In genomic region chr7:47254081-47255006, GRCh38 we compare ENCODE assay signal across 8 cellular contexts.
DNase-seq lines count a peak whose midpoint lies in the region; ATAC-seq and TF ChIP-seq lines count a peak whose summit lies in the region.

No MANE protein-coding gene starts in this region.

- peak; percentile 86 for DNase-seq in AG08395 (ENCODE audit: low spot score)
- peak; percentile 42 for DNase-seq in NCI-H226
- peak; percentile 29 for DNase-seq in activated T-cell treated with anti-CD3 and anti-CD28 coated beads for 24 hours (ENCODE audit: low read depth)
- DNase-seq in esophagus squamous epithelium (lab: John Stamatoyannopoulos, UW), result no peak
- DNase-seq in stimulated activated naive CD4-positive, alpha-beta T cell treated with Interleukin-2 at 50 U/mL for 16 hours (lab: John Stamatoyannopoulos, UW), result peak; percentile 1

- H3K9ac ChIP-seq in muscle layer of colon (ENCODE audit: low read length), result peak overlapping the region; percentile 70

- intact Hi-C loops in esophagus squamous epithelium (cut with DNase I), result loop anchor here (10.0 kb wide), 1 partner anchor 1340 kb away; no protein-coding TSS in a partner anchor

- H3K36me3 ChIP-seq in esophagus squamous epithelium (no peaks in the 10 kb centered on the region), muscle layer of colon (ENCODE audit: insufficient read depth, low read length) (no peaks in the 10 kb centered on the region)

- H3K27me3 ChIP-seq in esophagus squamous epithelium, result no peaks in the 10 kb centered on the region
- no peaks in the 10 kb centered on the region for H3K27me3 ChIP-seq in muscle layer of colon (ENCODE audit: control insufficient read depth in 1 of 2, insufficient read depth in 2 of 2, low read length in 2 of 2)

- peak; percentile 54 for ATAC-seq in GM18517 (IDR thresholded peaks at IDR 0.05; ENCODE audit: unreplicated experiment)
- peak; percentile 83 for ATAC-seq in HG02973 (IDR thresholded peaks at IDR 0.05; ENCODE audit: unreplicated experiment)

- peak in 1 of 4 donors; percentile 29 for TF ChIP-seq POLR2A in esophagus squamous epithelium (IDR thresholded peaks at IDR 0.05)

- no peaks in the 10 kb centered on the region for H3K9me3 ChIP-seq in esophagus squamous epithelium
- H3K9me3 ChIP-seq in muscle layer of colon (ENCODE audit: low read length), result no peaks in the 10 kb centered on the region

- H3K4me3 ChIP-seq in esophagus squamous epithelium, result peak overlapping the region; percentile 35 to 78 (median 54)
- peak overlapping the region; percentile 62 to 66 for H3K4me3 ChIP-seq in muscle layer of colon (ENCODE audit: low read depth in 1 of 2, low read length in 2 of 2)

- H3K27ac ChIP-seq in esophagus squamous epithelium, result peak overlapping the region; percentile 62 to 86 (median 86)
- H3K27ac ChIP-seq in muscle layer of colon (ENCODE audit: low read depth, low read length), result peak overlapping the region; percentile 77

- WGBS in esophagus squamous epithelium, 2 donors, result 26 to 33% methylated on average over 6 to 8 of the region's 66 CpGs

- peak; percentile 83 to 94 (median 92) for TF ChIP-seq CTCF in esophagus squamous epithelium (IDR thresholded peaks at IDR 0.05)

- H3K4me1 ChIP-seq in esophagus squamous epithelium (peaks cover 0 to 23% (median 14%) of the 10 kb centered on the region in 3 donors), muscle layer of colon (ENCODE audit: insufficient read depth, low read length) (peaks cover 21% of the 10 kb centered on the region)
